ENCODE assay signal across 6 cellular contexts in the genomic region with DNA sequence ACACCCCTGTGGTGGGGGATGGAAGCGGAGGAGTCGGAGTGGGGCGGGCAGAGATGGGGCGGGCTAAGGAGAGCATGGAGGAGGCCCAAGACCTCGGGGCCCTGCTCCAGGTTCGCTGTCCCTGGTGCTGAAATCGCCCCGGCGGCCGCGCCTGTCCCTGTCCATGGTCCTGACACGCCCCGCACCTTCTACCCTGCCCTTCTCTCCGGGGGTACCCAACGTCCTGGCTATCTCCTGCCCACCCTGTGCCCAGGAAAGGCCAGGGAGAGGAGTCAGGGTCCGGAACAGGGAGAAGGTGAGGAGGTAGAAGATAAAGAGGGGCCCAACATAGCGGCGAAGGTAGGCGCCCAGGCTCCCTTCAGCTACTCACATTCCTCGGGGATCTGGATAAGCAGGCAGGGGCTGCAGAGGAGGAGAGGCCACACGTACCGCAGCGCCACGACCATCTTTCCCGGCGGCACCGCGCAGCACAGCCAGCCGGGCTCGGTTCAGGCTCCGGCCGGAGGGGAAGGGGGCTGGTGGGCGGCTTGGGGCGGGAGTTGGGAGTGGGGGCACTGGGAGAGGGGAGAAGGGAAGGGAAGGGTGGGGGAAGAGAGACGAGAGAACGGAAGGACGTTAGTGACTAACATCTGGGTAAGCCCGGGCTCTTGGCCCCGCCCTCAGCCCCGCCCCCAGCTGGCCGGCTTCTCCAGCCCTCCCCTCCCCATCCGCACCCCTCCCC. TPM values are rescaled to one million over a fixed set of nuclear protein-coding genes. Genes with fewer than 3 reads are reported as not detected.
A peak's percentile ranks its signal among the peaks of the same experiment; 100 is the strongest.
DNase-seq lines count a peak whose midpoint lies in the region; ATAC-seq and TF ChIP-seq lines count a peak whose summit lies in the region.

No MANE protein-coding gene starts in this region.

- no peaks in the 10 kb centered on the region for H3K79me2 ChIP-seq in parathyroid adenoma

- H3K27ac ChIP-seq in SJCRH30 (no peak overlapping the region), parathyroid adenoma (no peak overlapping the region)

- H3K9me3 ChIP-seq in SJCRH30 (replicated peaks) (no peaks in the 10 kb centered on the region), parathyroid adenoma (ENCODE audit: control insufficient read depth, low read length) (no peaks in the 10 kb centered on the region)

- H3K4me2 ChIP-seq in parathyroid adenoma (ENCODE audit: low read length), result no peak overlapping the region

- H2AFZ ChIP-seq in parathyroid adenoma, result peak overlapping the region; percentile 62

- TF ChIP-seq CTCF in choroid plexus epithelial cell (conservative IDR thresholded peaks at IDR 0.05; ENCODE audit: low read depth, low read length) (no peak), parathyroid adenoma (IDR thresholded peaks at IDR 0.05) (no peak)

- H3K4me3 ChIP-seq in SJCRH30 (no peak overlapping the region), choroid plexus epithelial cell (ENCODE audit: low read depth, low read length) (no peak overlapping the region), parathyroid adenoma (ENCODE audit: low read depth, low read length) (no peak overlapping the region)

- DNase-seq in EH (ENCODE audit: low read depth), result peak; percentile 47
- DNase-seq in SJCRH30, result peak; percentile 41 to 70
- DNase-seq in choroid plexus epithelial cell (ENCODE audit: low read depth), result peak; percentile 36
- no peak for DNase-seq in NCI-H2029 (lab: John Stamatoyannopoulos, UW)

- peaks cover 48% of the 10 kb centered on the region for H3K4me1 ChIP-seq in SJCRH30
- no peaks in the 10 kb centered on the region for H3K4me1 ChIP-seq in parathyroid adenoma

- H3K27me3 ChIP-seq in SJCRH30 (no peaks in the 10 kb centered on the region), parathyroid adenoma (ENCODE audit: control insufficient read depth, insufficient read depth, low read length) (no peaks in the 10 kb centered on the region)

- no peaks in the 10 kb centered on the region for H3K36me3 ChIP-seq in SJCRH30
- no peaks in the 10 kb centered on the region for H3K36me3 ChIP-seq in parathyroid adenoma (ENCODE audit: control insufficient read depth, insufficient read depth, low read length)

- no peak for ATAC-seq in HG03442 (IDR thresholded peaks at IDR 0.05; ENCODE audit: unreplicated experiment)

- H3K9ac ChIP-seq in parathyroid adenoma, result no peak overlapping the region

RNA-seq across cellular contexts. Expression of a gene that starts 10.4 kb away (rescaled TPM):
- 14.2 and 14.7 TPM in 2 replicates for total RNA-seq in SJCRH30 (2014; rRNA removed; shearing (Covaris generic))

RNA-seq across cellular contexts. Expression of a gene that starts 28.9 kb away (rescaled TPM):
- not detected in 2 replicates for total RNA-seq in SJCRH30 (2014; rRNA removed; shearing (Covaris generic))

RNA-seq across cellular contexts. Expression of a gene that starts 45.2 kb away (rescaled TPM):
- 7.1 and 9.1 TPM in 2 replicates for total RNA-seq in SJCRH30 (2014; rRNA removed; shearing (Covaris generic))

RNA-seq across cellular contexts. Expression of a gene that starts 50.5 kb away (rescaled TPM):
- 7.7 and 8.2 TPM in 2 replicates for total RNA-seq in SJCRH30 (2014; rRNA removed; shearing (Covaris generic))

RNA-seq across cellular contexts. Expression of a gene that starts 59.3 kb away (rescaled TPM):
- total RNA-seq in SJCRH30 (2014; rRNA removed; shearing (Covaris generic)), result 58.6 and 69.6 TPM in 2 replicates
